In the genomic region with DNA sequence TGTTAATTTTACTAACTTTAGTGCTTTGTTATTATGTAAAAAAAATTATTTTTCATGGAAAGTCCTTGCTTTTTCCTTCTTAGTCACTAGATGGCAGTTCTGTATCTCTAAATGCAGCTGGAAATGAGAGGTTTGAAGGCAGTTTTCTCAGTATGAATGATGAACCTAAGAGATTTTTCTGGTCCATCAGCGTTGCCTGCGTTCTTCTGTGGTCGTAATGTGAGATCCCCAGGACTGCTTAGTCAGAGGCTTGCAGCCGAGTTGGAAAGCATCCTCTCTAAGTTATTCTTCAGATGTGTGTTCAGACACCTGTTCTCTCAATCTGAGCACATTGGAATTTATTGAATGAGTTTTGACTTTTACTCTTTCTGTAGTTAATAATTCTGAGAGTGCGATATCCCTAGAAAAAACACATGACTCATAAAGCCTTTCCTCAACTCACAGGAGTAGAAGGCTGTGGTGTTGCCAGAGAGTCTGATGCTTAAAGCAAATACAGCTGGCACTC, we compare ENCODE assay signal across 8 cellular contexts.
DNase-seq lines count a peak whose midpoint lies in the region; ATAC-seq and TF ChIP-seq lines count a peak whose summit lies in the region.

No MANE protein-coding gene starts in this region.

- TF ChIP-seq CTCF in H9 (conservative IDR thresholded peaks at IDR 0.05) (peak; percentile 68), ovary (IDR thresholded peaks at IDR 0.05) (peak in 1 of 3 donors; percentile 61)

- H3K18ac ChIP-seq in H9 (ENCODE audit: insufficient read length, low read depth, low read length) = no peak overlapping the region

- peak; percentile 80 for DNase-seq in AG08396 (ENCODE audit: low spot score)
- DNase-seq in H9 = no peak
- DNase-seq in NCI-H748 treated with DMSO at 0.1 percent for 48 hours (lab: John Stamatoyannopoulos, UW) = peak; percentile 40
- peak; percentile 20 for DNase-seq in dermis blood vessel endothelial cell
- peak in 4 of 5 donors; percentile 19 to 61 (median 28) for DNase-seq in ovary
- no peak for DNase-seq in HPDE6-E6E7 (ENCODE audit: extremely low spot score)
- no peak for DNase-seq in NOMO-1 treated with dmso at 0.1 percent for 144 hours (lab: John Stamatoyannopoulos, UW; ENCODE audit: unreplicated experiment)

- intact Hi-C loops in ovary (cut with DNase I) = loop anchor here in 2 of 4 donors (5.0 kb wide), 1 partner anchor 501 kb away; no protein-coding TSS in a partner anchor

- no peak overlapping the region for H2BK20ac ChIP-seq in H9 (ENCODE audit: low read depth, low read length, poor library complexity, severe bottlenecking)

- H3K4me3 Mint-ChIP-seq in H9 = no peak overlapping the region

- H3K27ac ChIP-seq in H9 (ENCODE audit: insufficient read length, low read depth, low read length) = no peak overlapping the region
- H3K27ac ChIP-seq in ovary = no peak overlapping the region

- H4K91ac ChIP-seq in H9 (ENCODE audit: insufficient read length, low read depth, low read length) = no peak overlapping the region

- no peak overlapping the region for H3K4ac ChIP-seq in H9 (ENCODE audit: low read depth, low read length)

- no peak for TF ChIP-seq POLR2A in ovary (IDR thresholded peaks at IDR 0.05)

- no peak overlapping the region for H4K5ac ChIP-seq in H9 (ENCODE audit: insufficient read length, low read depth, low read length)

- H3K36me3 ChIP-seq in ovary = no peaks in the 10 kb centered on the region

- H3K27me3 ChIP-seq in H9 (ENCODE audit: insufficient read depth, low read length) = no peaks in the 10 kb centered on the region
- no peaks in the 10 kb centered on the region for H3K27me3 ChIP-seq in ovary

- H3K4me1 Mint-ChIP-seq in H9 = peaks cover 3 to 6% of the 10 kb centered on the region in 2 experiments; a peak in 2 of 4 replicates

- H3K9me3 ChIP-seq in H9 (ENCODE audit: control insufficient read depth, low read depth, low read length) (no peaks in the 10 kb centered on the region), ovary (no peaks in the 10 kb centered on the region)

- no peak overlapping the region for H2AK5ac ChIP-seq in H9 (ENCODE audit: insufficient read length, low read length)

- no peak overlapping the region for H3K56ac ChIP-seq in H9 (ENCODE audit: insufficient read length, low read depth, low read length)

- no peaks in the 10 kb centered on the region for H4K20me1 ChIP-seq in H9 (ENCODE audit: control insufficient read depth, insufficient read depth, insufficient read length)

- H3K4me3 ChIP-seq in ovary = no peak overlapping the region

- no peaks in the 10 kb centered on the region for H3K4me1 ChIP-seq in H9 (ENCODE audit: insufficient read depth, low read length)
- no peaks in the 10 kb centered on the region for H3K4me1 ChIP-seq in ovary (ENCODE audit: insufficient read depth)

- H3K9ac ChIP-seq in H9 (ENCODE audit: extremely low read depth, insufficient read length, low read length) = no peak overlapping the region

- H2BK12ac ChIP-seq in H9 (ENCODE audit: insufficient read length, low read depth, low read length) = no peak overlapping the region

- no peak for TF ChIP-seq EP300 in ovary (IDR thresholded peaks at IDR 0.05)

- no peaks in the 10 kb centered on the region for H3K79me1 ChIP-seq in H9 (ENCODE audit: insufficient read depth, low read depth, low read length, poor library complexity, severe bottlenecking)

- no peaks in the 10 kb centered on the region for H3K27me3 Mint-ChIP-seq in H9 (ENCODE audit: low read depth)

- H3K23ac ChIP-seq in H9 (ENCODE audit: insufficient read length, low read depth, low read length) = no peak overlapping the region

- H2BK120ac ChIP-seq in H9 (ENCODE audit: low read depth, low read length, poor library complexity, severe bottlenecking) = no peak overlapping the region

- no peaks in the 10 kb centered on the region for H3K23me2 ChIP-seq in H9 (ENCODE audit: insufficient read length, low read depth, low read length, poor library complexity, severe bottlenecking)

- H3K14ac ChIP-seq in H9 (ENCODE audit: insufficient read depth, low read length) = no peak overlapping the region

- no peaks in the 10 kb centered on the region for H3K36me3 Mint-ChIP-seq in H9 (ENCODE audit: insufficient read depth in 1 of 3, low read depth in 3 of 3)

- H3K4me2 ChIP-seq in H9 (ENCODE audit: insufficient read depth, insufficient read length, low read length) = no peak overlapping the region

- H3K9me3 Mint-ChIP-seq in H9 = no peaks in the 10 kb centered on the region

- WGBS in H9 (ENCODE audit: extremely low coverage, insufficient read length, low lambda C conversion rate) = no CpG with 5 or more reads among the region's 5 CpGs
- 1 to 2% (median 2%) methylated on average over 5 of the region's 5 CpGs for WGBS in ovary, 3 donors

- no peak overlapping the region for H3T11ph ChIP-seq in H9 (ENCODE audit: low read length)

- no peak overlapping the region for H4K8ac ChIP-seq in H9 (replicated peaks; ENCODE audit: insufficient read length, low read depth, low read length)

- ATAC-seq in esophagus mucosa = no peak

- no peak overlapping the region for H2AFZ ChIP-seq in H9 (ENCODE audit: low read length)

- H3K27ac Mint-ChIP-seq in H9 = no peak overlapping the region

- H3K79me2 ChIP-seq in H9 (ENCODE audit: insufficient read depth, low read length) = no peaks in the 10 kb centered on the region

- H2BK15ac ChIP-seq in H9 (ENCODE audit: low read depth, low read length) = no peak overlapping the region

- no peak overlapping the region for H2BK5ac ChIP-seq in H9 (ENCODE audit: insufficient read length, low read length)

Comparison
In these comparisons a context has a peak if more than half of its experiments do, and no peak if none do; other contexts are left out.
1. DNase-seq: peak in AG08396 (single experiment), NCI-H748 treated with DMSO at 0.1 percent for 48 hours (single experiment), dermis blood vessel endothelial cell (single experiment) and ovary (4 of 5); none in H9 (single experiment), HPDE6-E6E7 (single experiment) and NOMO-1 treated with dmso at 0.1 percent for 144 hours (single experiment).